1 cellular context compared by ENCODE assay signal in the genomic region with DNA sequence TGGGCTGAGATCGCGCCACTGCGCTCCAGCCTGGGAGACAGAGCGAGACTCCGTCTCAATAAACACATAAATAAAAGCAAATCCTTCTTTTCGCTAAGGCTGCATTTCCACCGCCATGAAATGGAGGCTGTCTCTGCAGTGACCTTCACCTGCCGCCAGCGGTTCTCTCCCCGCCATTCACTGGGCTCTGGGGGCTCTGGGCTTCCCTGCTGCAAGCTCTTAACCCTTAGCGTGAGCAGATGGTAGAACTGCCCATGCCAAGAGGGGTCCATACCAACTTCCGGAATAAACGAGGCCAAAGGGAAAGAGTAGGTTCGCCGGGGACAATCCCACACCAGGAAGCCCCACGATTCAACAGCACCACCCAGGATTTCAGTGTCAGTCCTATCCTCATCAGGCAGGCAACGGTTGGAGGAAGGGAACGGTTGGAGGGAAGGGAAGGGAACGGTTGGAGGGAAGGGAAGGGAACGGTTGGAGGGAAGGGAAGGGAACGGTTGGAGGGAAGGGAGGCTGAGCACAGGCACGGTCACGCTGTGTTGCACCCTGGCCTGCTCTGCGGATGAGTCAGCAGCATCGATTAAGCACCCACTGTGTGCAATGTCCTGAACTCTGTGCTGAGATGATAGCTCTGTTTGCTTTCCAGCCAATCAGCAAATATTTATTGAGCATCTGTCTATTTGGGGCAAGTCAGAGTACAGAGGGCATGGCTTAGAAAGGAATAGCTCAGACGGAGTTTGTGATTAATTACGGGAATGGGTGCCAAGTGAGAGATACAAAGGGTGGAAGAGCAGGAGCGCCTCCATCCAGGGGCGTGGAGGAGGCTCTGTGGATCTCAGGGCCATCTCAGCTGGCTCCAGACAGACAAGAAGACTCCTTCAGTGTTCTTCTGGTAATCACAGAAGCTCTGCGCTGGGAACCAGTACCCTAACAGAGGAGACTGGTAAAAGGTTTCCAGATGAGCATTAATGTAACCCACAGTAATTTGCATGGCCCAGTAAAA.
A peak's percentile ranks its signal among the peaks of the same experiment; 100 is the strongest.
TF ChIP-seq lines count a peak whose summit lies in the region.

No MANE protein-coding gene starts in this region.

TF ChIP-seq in HepG2, 621 proteins besides CTCF, POLR2A, EP300 and RAD21 (continued from another document and continues in another):
- TF ChIP-seq, protein P1, sequence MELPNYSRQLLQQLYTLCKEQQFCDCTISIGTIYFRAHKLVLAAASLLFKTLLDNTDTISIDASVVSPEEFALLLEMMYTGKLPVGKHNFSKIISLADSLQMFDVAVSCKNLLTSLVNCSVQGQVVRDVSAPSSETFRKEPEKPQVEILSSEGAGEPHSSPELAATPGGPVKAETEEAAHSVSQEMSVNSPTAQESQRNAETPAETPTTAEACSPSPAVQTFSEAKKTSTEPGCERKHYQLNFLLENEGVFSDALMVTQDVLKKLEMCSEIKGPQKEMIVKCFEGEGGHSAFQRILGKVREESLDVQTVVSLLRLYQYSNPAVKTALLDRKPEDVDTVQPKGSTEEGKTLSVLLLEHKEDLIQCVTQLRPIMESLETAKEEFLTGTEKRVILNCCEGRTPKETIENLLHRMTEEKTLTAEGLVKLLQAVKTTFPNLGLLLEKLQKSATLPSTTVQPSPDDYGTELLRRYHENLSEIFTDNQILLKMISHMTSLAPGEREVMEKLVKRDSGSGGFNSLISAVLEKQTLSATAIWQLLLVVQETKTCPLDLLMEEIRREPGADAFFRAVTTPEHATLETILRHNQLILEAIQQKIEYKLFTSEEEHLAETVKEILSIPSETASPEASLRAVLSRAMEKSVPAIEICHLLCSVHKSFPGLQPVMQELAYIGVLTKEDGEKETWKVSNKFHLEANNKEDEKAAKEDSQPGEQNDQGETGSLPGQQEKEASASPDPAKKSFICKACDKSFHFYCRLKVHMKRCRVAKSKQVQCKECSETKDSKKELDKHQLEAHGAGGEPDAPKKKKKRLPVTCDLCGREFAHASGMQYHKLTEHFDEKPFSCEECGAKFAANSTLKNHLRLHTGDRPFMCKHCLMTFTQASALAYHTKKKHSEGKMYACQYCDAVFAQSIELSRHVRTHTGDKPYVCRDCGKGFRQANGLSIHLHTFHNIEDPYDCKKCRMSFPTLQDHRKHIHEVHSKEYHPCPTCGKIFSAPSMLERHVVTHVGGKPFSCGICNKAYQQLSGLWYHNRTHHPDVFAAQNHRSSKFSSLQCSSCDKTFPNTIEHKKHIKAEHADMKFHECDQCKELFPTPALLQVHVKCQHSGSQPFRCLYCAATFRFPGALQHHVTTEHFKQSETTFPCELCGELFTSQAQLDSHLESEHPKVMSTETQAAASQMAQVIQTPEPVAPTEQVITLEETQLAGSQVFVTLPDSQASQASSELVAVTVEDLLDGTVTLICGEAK (IDR thresholded peaks at IDR 0.05) = no peak
- TF ChIP-seq, protein P1 (CRISPR knock-in tag; IDR thresholded peaks at IDR 0.05) = peak; percentile 81
- TF ChIP-seq, protein P2, sequence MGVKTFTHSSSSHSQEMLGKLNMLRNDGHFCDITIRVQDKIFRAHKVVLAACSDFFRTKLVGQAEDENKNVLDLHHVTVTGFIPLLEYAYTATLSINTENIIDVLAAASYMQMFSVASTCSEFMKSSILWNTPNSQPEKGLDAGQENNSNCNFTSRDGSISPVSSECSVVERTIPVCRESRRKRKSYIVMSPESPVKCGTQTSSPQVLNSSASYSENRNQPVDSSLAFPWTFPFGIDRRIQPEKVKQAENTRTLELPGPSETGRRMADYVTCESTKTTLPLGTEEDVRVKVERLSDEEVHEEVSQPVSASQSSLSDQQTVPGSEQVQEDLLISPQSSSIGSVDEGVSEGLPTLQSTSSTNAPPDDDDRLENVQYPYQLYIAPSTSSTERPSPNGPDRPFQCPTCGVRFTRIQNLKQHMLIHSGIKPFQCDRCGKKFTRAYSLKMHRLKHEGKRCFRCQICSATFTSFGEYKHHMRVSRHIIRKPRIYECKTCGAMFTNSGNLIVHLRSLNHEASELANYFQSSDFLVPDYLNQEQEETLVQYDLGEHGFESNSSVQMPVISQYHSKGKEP (CRISPR knock-in tag; IDR thresholded peaks at IDR 0.05) = no peak
- TF ChIP-seq HOXA3 (CRISPR knock-in tag; IDR thresholded peaks at IDR 0.05) (peak; percentile 85), GABPA (IDR thresholded peaks at IDR 0.05; ENCODE audit: low read depth, low read length) (no peak), GABPA (CRISPR knock-in tag; IDR thresholded peaks at IDR 0.05; ENCODE audit: low read depth) (peak; percentile 22; the same call in 1 of the 2 replicates), CEBPG (CRISPR knock-in tag; IDR thresholded peaks at IDR 0.05) (peak; percentile 70), SNAPC2 (CRISPR knock-in tag; IDR thresholded peaks at IDR 0.05) (no peak), CEBPB (IDR thresholded peaks at IDR 0.05; ENCODE audit: borderline replicate concordance, low read depth, low read length) (peak; percentile 48; the same call in 1 of the 2 replicates), ERF (CRISPR knock-in tag; IDR thresholded peaks at IDR 0.05) (peak; percentile 93), TOPORS (CRISPR knock-in tag; IDR thresholded peaks at IDR 0.05) (0 out of 2 replicates have a peak, but pooled peaks have one; percentile 21), NFKBIZ (CRISPR knock-in tag; IDR thresholded peaks at IDR 0.05) (peak; percentile 92), KDM5B (CRISPR knock-in tag; IDR thresholded peaks at IDR 0.05; ENCODE audit: borderline replicate concordance) (no peak; the same call in 1 of the 2 replicates), KLF16 (CRISPR knock-in tag; IDR thresholded peaks at IDR 0.05) (peak in 1 of 2 experiments; percentile 74; a peak in 1 of 4 replicates), ZNF44 (CRISPR knock-in tag; IDR thresholded peaks at IDR 0.05) (no peak), PITX1 (CRISPR knock-in tag; IDR thresholded peaks at IDR 0.05) (peak; percentile 96), ZNF382 (CRISPR knock-in tag; IDR thresholded peaks at IDR 0.05; ENCODE audit: borderline replicate concordance) (no peak), ZNF225 (CRISPR knock-in tag; IDR thresholded peaks at IDR 0.05) (0 out of 2 replicates have a peak, but pooled peaks have one; percentile 49), ZSCAN31 (CRISPR knock-in tag; IDR thresholded peaks at IDR 0.05; ENCODE audit: low read depth) (peak; percentile 29; the same call in 1 of the 2 replicates), ZNF614 (CRISPR knock-in tag; IDR thresholded peaks at IDR 0.05; ENCODE audit: borderline replicate concordance) (0 out of 2 replicates have a peak, but pooled peaks have one; percentile 48), CHD4 (IDR thresholded peaks at IDR 0.05; ENCODE audit: borderline replicate concordance, low read length) (no peak), WIZ (CRISPR knock-in tag; IDR thresholded peaks at IDR 0.05) (no peak), MXD1 (CRISPR knock-in tag; IDR thresholded peaks at IDR 0.05) (no peak), ZNF674 (CRISPR knock-in tag; IDR thresholded peaks at IDR 0.05; ENCODE audit: low read depth) (peak; percentile 61; the same call in 1 of the 2 replicates), HNRNPH1 (optimal IDR thresholded peaks at IDR 0.05; ENCODE audit: low read depth, low read length) (no peak), MAX (IDR thresholded peaks at IDR 0.05) (peak; percentile 69), MBNL3 (CRISPR knock-in tag; conservative IDR thresholded peaks at IDR 0.05) (no peak), PLSCR1 (CRISPR knock-in tag; IDR thresholded peaks at IDR 0.05; ENCODE audit: borderline replicate concordance) (no peak), DNMT3B (CRISPR knock-in tag; conservative IDR thresholded peaks at IDR 0.05) (0 out of 2 replicates have a peak, but pooled peaks have one; percentile 44), KAT2B (IDR thresholded peaks at IDR 0.05; ENCODE audit: borderline replicate concordance, low read depth, low read length) (0 out of 2 replicates have a peak, but pooled peaks have one; percentile 7), RCOR2 (CRISPR knock-in tag; IDR thresholded peaks at IDR 0.05) (peak; percentile 99), ZSCAN12 (CRISPR knock-in tag; IDR thresholded peaks at IDR 0.05) (no peak)
- TF ChIP-seq, protein P3, sequence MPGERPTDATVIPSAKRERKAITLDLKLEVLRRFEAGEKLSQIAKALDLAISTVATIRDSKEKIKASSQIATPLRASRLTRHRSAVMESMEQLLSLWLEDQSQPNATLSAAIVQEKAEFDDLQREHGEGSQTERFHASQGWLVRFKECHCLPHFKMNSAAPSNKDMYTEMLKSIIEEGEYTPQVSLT (CRISPR knock-in tag; IDR thresholded peaks at IDR 0.05; ENCODE audit: borderline replicate concordance, low read depth) = no peak
- TF ChIP-seq, protein P4, sequence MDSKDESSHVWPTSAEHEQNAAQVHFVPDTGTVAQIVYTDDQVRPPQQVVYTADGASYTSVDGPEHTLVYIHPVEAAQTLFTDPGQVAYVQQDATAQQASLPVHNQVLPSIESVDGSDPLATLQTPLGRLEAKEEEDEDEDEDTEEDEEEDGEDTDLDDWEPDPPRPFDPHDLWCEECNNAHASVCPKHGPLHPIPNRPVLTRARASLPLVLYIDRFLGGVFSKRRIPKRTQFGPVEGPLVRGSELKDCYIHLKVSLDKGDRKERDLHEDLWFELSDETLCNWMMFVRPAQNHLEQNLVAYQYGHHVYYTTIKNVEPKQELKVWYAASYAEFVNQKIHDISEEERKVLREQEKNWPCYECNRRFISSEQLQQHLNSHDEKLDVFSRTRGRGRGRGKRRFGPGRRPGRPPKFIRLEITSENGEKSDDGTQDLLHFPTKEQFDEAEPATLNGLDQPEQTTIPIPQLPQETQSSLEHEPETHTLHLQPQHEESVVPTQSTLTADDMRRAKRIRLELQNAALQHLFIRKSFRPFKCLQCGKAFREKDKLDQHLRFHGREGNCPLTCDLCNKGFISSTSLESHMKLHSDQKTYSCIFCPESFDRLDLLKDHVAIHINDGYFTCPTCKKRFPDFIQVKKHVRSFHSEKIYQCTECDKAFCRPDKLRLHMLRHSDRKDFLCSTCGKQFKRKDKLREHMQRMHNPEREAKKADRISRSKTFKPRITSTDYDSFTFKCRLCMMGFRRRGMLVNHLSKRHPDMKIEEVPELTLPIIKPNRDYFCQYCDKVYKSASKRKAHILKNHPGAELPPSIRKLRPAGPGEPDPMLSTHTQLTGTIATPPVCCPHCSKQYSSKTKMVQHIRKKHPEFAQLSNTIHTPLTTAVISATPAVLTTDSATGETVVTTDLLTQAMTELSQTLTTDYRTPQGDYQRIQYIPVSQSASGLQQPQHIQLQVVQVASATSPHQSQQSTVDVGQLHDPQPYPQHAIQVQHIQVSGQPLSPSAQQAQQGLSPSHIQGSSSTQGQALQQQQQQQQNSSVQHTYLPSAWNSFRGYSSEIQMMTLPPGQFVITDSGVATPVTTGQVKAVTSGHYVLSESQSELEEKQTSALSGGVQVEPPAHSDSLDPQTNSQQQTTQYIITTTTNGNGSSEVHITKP (CRISPR knock-in tag; IDR thresholded peaks at IDR 0.05; ENCODE audit: low read depth) = peak; percentile 22; the same call in 1 of the 2 replicates
- TF ChIP-seq, protein P5, sequence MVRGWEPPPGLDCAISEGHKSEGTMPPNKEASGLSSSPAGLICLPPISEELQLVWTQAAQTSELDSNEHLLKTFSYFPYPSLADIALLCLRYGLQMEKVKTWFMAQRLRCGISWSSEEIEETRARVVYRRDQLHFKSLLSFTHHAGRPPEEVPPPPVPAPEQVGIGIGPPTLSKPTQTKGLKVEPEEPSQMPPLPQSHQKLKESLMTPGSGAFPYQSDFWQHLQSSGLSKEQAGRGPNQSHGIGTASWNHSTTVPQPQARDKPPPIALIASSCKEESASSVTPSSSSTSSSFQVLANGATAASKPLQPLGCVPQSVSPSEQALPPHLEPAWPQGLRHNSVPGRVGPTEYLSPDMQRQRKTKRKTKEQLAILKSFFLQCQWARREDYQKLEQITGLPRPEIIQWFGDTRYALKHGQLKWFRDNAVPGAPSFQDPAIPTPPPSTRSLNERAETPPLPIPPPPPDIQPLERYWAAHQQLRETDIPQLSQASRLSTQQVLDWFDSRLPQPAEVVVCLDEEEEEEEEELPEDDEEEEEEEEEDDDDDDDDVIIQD (CRISPR knock-in tag; IDR thresholded peaks at IDR 0.05; ENCODE audit: low read depth) = peak; percentile 89
- TF ChIP-seq, protein P6, sequence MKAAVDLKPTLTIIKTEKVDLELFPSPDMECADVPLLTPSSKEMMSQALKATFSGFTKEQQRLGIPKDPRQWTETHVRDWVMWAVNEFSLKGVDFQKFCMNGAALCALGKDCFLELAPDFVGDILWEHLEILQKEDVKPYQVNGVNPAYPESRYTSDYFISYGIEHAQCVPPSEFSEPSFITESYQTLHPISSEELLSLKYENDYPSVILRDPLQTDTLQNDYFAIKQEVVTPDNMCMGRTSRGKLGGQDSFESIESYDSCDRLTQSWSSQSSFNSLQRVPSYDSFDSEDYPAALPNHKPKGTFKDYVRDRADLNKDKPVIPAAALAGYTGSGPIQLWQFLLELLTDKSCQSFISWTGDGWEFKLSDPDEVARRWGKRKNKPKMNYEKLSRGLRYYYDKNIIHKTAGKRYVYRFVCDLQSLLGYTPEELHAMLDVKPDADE (CRISPR knock-in tag; IDR thresholded peaks at IDR 0.05) = no peak
